ENCODE assay signal across 8 cellular contexts in genomic region chr14:100241279-100241678, GRCh38. TPM values are rescaled to one million over a fixed set of nuclear protein-coding genes. Genes with fewer than 3 reads are reported as not detected.
DNase-seq lines count a peak whose midpoint lies in the region; ATAC-seq and TF ChIP-seq lines count a peak whose summit lies in the region.

No MANE protein-coding gene starts in this region.

- H3K27ac ChIP-seq in heart left ventricle = peak overlapping the region in 11 of 12 donors; percentile 76 to 100 (median 96)
- no peak overlapping the region for H3K27ac ChIP-seq in urinary bladder (ENCODE audit: low read depth)

- no peak for DNase-seq in heart left ventricle
- no peak for DNase-seq in Right ventricle myocardium inferior (ENCODE audit: missing footprints)
- peak; percentile 15 for DNase-seq in astrocyte of the spinal cord (ENCODE audit: low read depth, low spot score)
- DNase-seq in medulla oblongata (ENCODE audit: extremely low spot score) = peak; percentile 22
- no peak for DNase-seq in NCI-H146 (lab: John Stamatoyannopoulos, UW)
- DNase-seq in NCI-H2107 treated with DMSO at 0.1 percent for 48 hours (lab: John Stamatoyannopoulos, UW; ENCODE audit: unreplicated experiment) = no peak

- no peaks in the 10 kb centered on the region for H3K9me3 ChIP-seq in heart left ventricle

- 35 to 44% (median 40%) methylated on average over 3 of the region's 3 CpGs for WGBS in heart left ventricle, 4 donors
- 37% methylated on average over 3 of the region's 3 CpGs for WGBS in urinary bladder

- H3K27me3 ChIP-seq in heart left ventricle = no peaks in the 10 kb centered on the region

- ATAC-seq in heart left ventricle (no peak), Right ventricle myocardium inferior (no peak), HG02981 (IDR thresholded peaks at IDR 0.05; ENCODE audit: unreplicated experiment) (no peak)

- peaks cover 18 to 70% (median 61%) of the 10 kb centered on the region in 12 donors for H3K4me1 ChIP-seq in heart left ventricle
- H3K4me1 ChIP-seq in urinary bladder (ENCODE audit: insufficient read depth) = no peaks in the 10 kb centered on the region

- intact Hi-C loops in heart left ventricle (cut with DNase I) (loop anchor here in 3 of 10 donors (5.0 kb wide), 4 partner anchors 41 to 136 kb away; partner anchors contain the start of genes SLC25A29 (in 2 of the 3) and WDR25 (in 1 of the 3)), Right ventricle myocardium inferior (cut with DNase I) (loop anchor here (5.0 kb wide), 1 partner anchor 66 kb away; the partner anchor contains the start of gene SLC25A29)

- no peak for TF ChIP-seq POLR2A in heart left ventricle (IDR thresholded peaks at IDR 0.05)

- H3K4me3 ChIP-seq in heart left ventricle (peak overlapping the region in 11 of 12 donors; percentile 20 to 100 (median 97)), astrocyte of the spinal cord (ENCODE audit: low read depth, low read length) (peak overlapping the region; percentile 86), urinary bladder (ENCODE audit: low read depth, low read length) (peak overlapping the region; percentile 92)

- peaks cover 0 to 3% (median 0%) of the 10 kb centered on the region in 9 donors for H3K36me3 ChIP-seq in heart left ventricle
- no peaks in the 10 kb centered on the region for H3K36me3 ChIP-seq in urinary bladder (ENCODE audit: insufficient read depth)

- in situ Hi-C loops in astrocyte of the spinal cord (cut with HindIII; ENCODE audit: low sequenced_read_pairs) = no loop called here

- TF ChIP-seq CTCF in heart left ventricle (IDR thresholded peaks at IDR 0.05) (no peak), astrocyte of the spinal cord (IDR thresholded peaks at IDR 0.05; ENCODE audit: low read depth, low read length) (no peak)

RNA-seq across cellular contexts. Expression of gene YY1, which starts 2.3 kb away (rescaled TPM):
- 10 to 100 TPM; 32.2 to 59.7 (median 46.0) TPM for total RNA-seq in heart left ventricle
- polyA plus RNA-seq in heart left ventricle = 10 to 100 TPM; 18.4 to 24.1 TPM
- 46.0 TPM for total RNA-seq in Right ventricle myocardium inferior
- 65.5 TPM for total RNA-seq in urinary bladder
- polyA plus RNA-seq in urinary bladder = 33.5 TPM

Comparison
In these comparisons a context has a peak if more than half of its experiments do, and no peak if none do; other contexts are left out.
1. DNase-seq: peak in astrocyte of the spinal cord (single experiment) and medulla oblongata (single experiment); none in heart left ventricle (0 of 5), Right ventricle myocardium inferior (single experiment), NCI-H146 (single experiment) and NCI-H2107 treated with DMSO at 0.1 percent for 48 hours (single experiment).
2. Peak in every context shown above with its lines, with median percentiles within 50 percentile points of each other: H3K4me3 ChIP-seq.